Comparison of ENCODE assay signal across 1 cellular context in genomic region chr5:180829711-180830110, GRCh38.
TF ChIP-seq lines count a peak whose summit lies in the region.

No MANE protein-coding gene starts in this region.

TF ChIP-seq in WTC11, 78 proteins besides CTCF, POLR2A, EP300 and RAD21 (continued from another document):
- TF ChIP-seq, protein P1, sequence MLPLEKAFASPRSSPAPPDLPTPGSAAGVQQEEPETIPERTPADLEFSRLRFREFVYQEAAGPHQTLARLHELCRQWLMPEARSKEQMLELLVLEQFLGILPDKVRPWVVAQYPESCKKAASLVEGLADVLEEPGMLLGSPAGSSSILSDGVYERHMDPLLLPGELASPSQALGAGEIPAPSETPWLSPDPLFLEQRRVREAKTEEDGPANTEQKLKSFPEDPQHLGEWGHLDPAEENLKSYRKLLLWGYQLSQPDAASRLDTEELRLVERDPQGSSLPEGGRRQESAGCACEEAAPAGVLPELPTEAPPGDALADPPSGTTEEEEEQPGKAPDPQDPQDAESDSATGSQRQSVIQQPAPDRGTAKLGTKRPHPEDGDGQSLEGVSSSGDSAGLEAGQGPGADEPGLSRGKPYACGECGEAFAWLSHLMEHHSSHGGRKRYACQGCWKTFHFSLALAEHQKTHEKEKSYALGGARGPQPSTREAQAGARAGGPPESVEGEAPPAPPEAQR (CRISPR knock-in tag; IDR thresholded peaks at IDR 0.05) = no peak
